26 cellular contexts compared by ENCODE assay signal in genomic region chr1:159247266-159247665, GRCh38. TPM values are rescaled to one million over a fixed set of nuclear protein-coding genes. Genes with fewer than 3 reads are reported as not detected.
DNase-seq lines count a peak whose midpoint lies in the region; ATAC-seq, FAIRE-seq and TF ChIP-seq lines count a peak whose summit lies in the region.
"Had no signal": no experiment of that assay in that cellular context is flagged by ENCODE, and none has a peak within 500 bp of the region (broad histone marks: within the 10 kb centered on the region; RNA-seq: fewer than 3 reads in every experiment).

No MANE protein-coding gene starts in this region.

- H3K36me3 ChIP-seq in bronchial epithelial cell (ENCODE audit: control insufficient read depth, insufficient read depth, low read length) = no peaks in the 10 kb centered on the region
- H3K36me3 ChIP-seq in upper lobe of right lung = no peaks in the 10 kb centered on the region
- H3K36me3 ChIP-seq: BE2C had no signal

- no peaks in the 10 kb centered on the region for H3K4me1 ChIP-seq in upper lobe of right lung
- H3K4me1 ChIP-seq: BE2C had no signal

- no peaks in the 10 kb centered on the region for H3K4me1 Mint-ChIP-seq in neural crest cell
- H3K4me1 Mint-ChIP-seq: CD8-positive, alpha-beta memory T cell had no signal

- no peak overlapping the region for H3K4me3 Mint-ChIP-seq in neural crest cell
- H3K4me3 Mint-ChIP-seq: CD14-positive monocyte; CD8-positive, alpha-beta memory T cell had no signal

- peak; percentile 66 for FAIRE-seq in bronchial epithelial cell (lab: Jason Lieb, UNC)
- FAIRE-seq: GM19239 had no signal

- H3K27ac Mint-ChIP-seq in neural crest cell (ENCODE audit: unreplicated experiment) = peak overlapping the region; percentile 43
- H3K27ac Mint-ChIP-seq: CD14-positive monocyte; CD8-positive, alpha-beta memory T cell had no signal

- no peak overlapping the region for H3K27ac ChIP-seq in upper lobe of right lung
- H3K27ac ChIP-seq: PC-9 had no signal

- no peaks in the 10 kb centered on the region for H3K36me3 Mint-ChIP-seq in neural crest cell (ENCODE audit: low read depth)
- H3K36me3 Mint-ChIP-seq: CD8-positive, alpha-beta memory T cell had no signal

- peak; percentile 36 for DNase-seq in EL
- DNase-seq in MV-4-11 (lab: John Stamatoyannopoulos, UW) = peak; percentile 14
- peak; percentile 28 for DNase-seq in bronchial epithelial cell (ENCODE audit: low read depth)
- DNase-seq in neural crest cell (ENCODE audit: low read depth, low spot score) = no peak
- DNase-seq in activated naive CD4-positive, alpha-beta T cell treated with Interleukin-2 at 50 U/mL for 16 hours = no peak
- no peak for DNase-seq in upper lobe of right lung
- DNase-seq: 8988T; ACHN; BE2C; CD8-positive, alpha-beta memory T cell; DMS 273 treated with DMSO at 0.1 percent for 48 hours; DMS79; H7; KG1; NCI-H1105 treated with DMSO at 0.1 percent for 48 hours; NCI-H146; NCI-H2029; NCI-H446 treated with DMSO at 0.1 percent for 48 hours; NCI-H526 treated with DMSO at 0.1 percent for 48 hours; PC-9; Right ventricle myocardium superior; RPMI8226 had no signal

- peaks cover 2% of the 10 kb centered on the region for H3K27me3 Mint-ChIP-seq in neural crest cell (ENCODE audit: low read depth)

- H3K9me3 Mint-ChIP-seq in neural crest cell = peaks cover 7% of the 10 kb centered on the region

- H3K27me3 ChIP-seq in bronchial epithelial cell (ENCODE audit: control insufficient read depth, insufficient read depth, low read length) (no peaks in the 10 kb centered on the region), upper lobe of right lung (no peaks in the 10 kb centered on the region)
- H3K27me3 ChIP-seq: BE2C had no signal

- H3K4me3 ChIP-seq in bronchial epithelial cell (ENCODE audit: low read depth, low read length) (no peak overlapping the region), upper lobe of right lung (no peak overlapping the region)
- H3K4me3 ChIP-seq: PC-9 had no signal

- intact Hi-C loops in upper lobe of right lung (cut with DNase I) = no loop called here

- ATAC-seq in upper lobe of right lung (no peak), HG02938 (IDR thresholded peaks at IDR 0.05; ENCODE audit: unreplicated experiment) (no peak)

- no peaks in the 10 kb centered on the region for H3K9me3 ChIP-seq in upper lobe of right lung
- H3K9me3 ChIP-seq: BE2C had no signal

- TF ChIP-seq CTCF in bronchial epithelial cell (IDR thresholded peaks at IDR 0.05; ENCODE audit: insufficient read depth, low read length, severe bottlenecking) (no peak), neural crest cell (conservative IDR thresholded peaks at IDR 0.05) (no peak), upper lobe of right lung (IDR thresholded peaks at IDR 0.05) (no peak)

RNA-seq across cellular contexts. Expression of gene ACKR1, which starts 42.6 kb away (rescaled TPM):
- total RNA-seq in bronchial epithelial cell = not detected in 2 replicates
- 0.98 and 1.1 TPM in 2 replicates for total RNA-seq in neural crest cell
- 146 TPM for total RNA-seq in upper lobe of right lung
- total RNA-seq: CD8-positive, alpha-beta memory T cell; H7; PC-9; SK-MEL-5 had no signal

RNA-seq across cellular contexts. Expression of gene FCER1A, which starts 54.9 kb away (rescaled TPM):
- total RNA-seq in bronchial epithelial cell = not detected in 2 replicates
- total RNA-seq in neural crest cell = not detected in 2 replicates
- 13.3 TPM for total RNA-seq in upper lobe of right lung
- total RNA-seq: CD8-positive, alpha-beta memory T cell; H7; PC-9; SK-MEL-5 had no signal

Comparison
In these comparisons a context has a peak if more than half of its experiments do, and no peak if none do; other contexts are left out.
1. DNase-seq: peak in EL (single experiment), MV-4-11 (single experiment) and bronchial epithelial cell (single experiment); none in neural crest cell (single experiment), activated naive CD4-positive, alpha-beta T cell treated with Interleukin-2 at 50 U/mL for 16 hours (single experiment) and upper lobe of right lung (single experiment).
2. RNA of gene ACKR1, which starts 42.6 kb away (total RNA-seq): 146 TPM in upper lobe of right lung (single experiment); 0.98 to 1.1 TPM in neural crest cell and not detected in bronchial epithelial cell; every median in the first group is over 10 times any median in the second.
3. RNA of gene FCER1A, which starts 54.9 kb away (total RNA-seq): 13.3 TPM in upper lobe of right lung (single experiment); not detected in bronchial epithelial cell and not detected in neural crest cell; every median in the first group is over 10 times any median in the second.